Comparison of ENCODE assay signal across 15 cellular contexts in genomic region chr7:97847791-97848190, GRCh38.
"Had no signal": no experiment of that assay in that cellular context is flagged by ENCODE, and none has a peak within 500 bp of the region (broad histone marks: within the 10 kb centered on the region; RNA-seq: fewer than 3 reads in every experiment).

No MANE protein-coding gene starts in this region.

- H3K9me3 ChIP-seq: ascending aorta, lower lobe of right lung, pancreas, upper lobe of right lung had no signal

- H3K27ac ChIP-seq: ascending aorta, dorsolateral prefrontal cortex, lower lobe of right lung, pancreas, upper lobe of right lung had no signal

- DNase-seq: activated B cell treated with CpG ODN at 0.5 μM for 24 hours; activated CD4-positive, alpha-beta T cell treated with anti-CD3 and anti-CD28 coated beads, Interleukin-2, amount 10 ng/mL, durations not matched to agents 24 days and 14 days; activated CD8-positive, alpha-beta memory T cell treated with anti-CD3 and anti-CD28 coated beads for 24 hours; activated naive CD4-positive, alpha-beta T cell treated with Interleukin-2 at 50 U/mL for 16 hours; activated naive CD8-positive, alpha-beta T cell treated with anti-CD3 and anti-CD28 coated beads, Interleukin-2, amount 50 U/mL, for 24 hours; dorsolateral prefrontal cortex; glutamatergic neuron; immature natural killer cell; left cardiac atrium; lower lobe of right lung; midbrain; pancreas; stimulated activated CD4-positive, alpha-beta T cell treated with anti-CD3 and anti-CD28 coated beads, Interleukin-4, amount 100 ng/mL, for 24 hours; upper lobe of right lung had no signal

- H3K27me3 ChIP-seq: ascending aorta, dorsolateral prefrontal cortex, pancreas, upper lobe of right lung had no signal

- H3K4me1 ChIP-seq: ascending aorta, lower lobe of right lung, upper lobe of right lung had no signal

- H3K4me3 ChIP-seq: ascending aorta, dorsolateral prefrontal cortex, lower lobe of right lung, pancreas, upper lobe of right lung had no signal
